In the genomic region with DNA sequence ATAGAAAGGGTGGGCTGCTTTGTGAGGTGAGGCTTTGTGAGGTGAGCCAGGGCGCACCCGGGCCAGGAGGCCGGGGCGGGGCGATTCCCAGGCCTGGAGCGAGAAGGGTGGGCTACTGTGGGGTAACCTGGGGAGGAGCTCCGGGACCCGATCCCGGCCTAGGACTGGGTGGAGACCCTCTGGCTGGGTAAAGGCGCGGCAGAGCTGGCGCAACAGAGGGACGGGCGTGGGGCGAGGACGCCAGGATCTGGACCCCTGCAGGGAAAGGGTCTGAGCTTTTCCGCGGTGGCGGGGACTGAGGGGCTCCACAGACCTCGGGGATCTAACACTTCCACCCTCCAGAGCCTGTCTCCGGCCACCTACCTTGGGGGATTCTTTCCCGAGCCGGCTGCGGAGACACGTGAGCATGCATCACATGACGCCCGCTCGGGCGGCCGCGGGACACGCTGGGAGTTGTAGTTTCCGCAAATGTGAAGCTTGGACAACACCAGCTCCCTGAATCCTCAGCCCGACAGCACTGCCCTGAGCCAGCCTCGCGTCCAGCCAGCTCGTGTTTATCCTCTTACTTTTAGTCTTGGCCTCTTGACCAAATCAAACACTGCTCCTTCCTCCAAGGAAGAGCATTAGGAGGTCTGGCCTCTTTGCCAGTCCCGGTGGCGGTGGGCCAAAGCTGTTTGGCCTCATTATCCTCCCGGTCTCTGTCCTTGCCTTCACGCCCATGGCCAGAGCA, we compare ENCODE assay signal across 8 cellular contexts. TPM values are rescaled to one million over a fixed set of nuclear protein-coding genes. Genes with fewer than 3 reads are reported as not detected.
A peak's percentile ranks its signal among the peaks of the same experiment; 100 is the strongest.
DNase-seq lines count a peak whose midpoint lies in the region; FAIRE-seq and TF ChIP-seq lines count a peak whose summit lies in the region.

TSS of gene SLC38A7 (minus strand) at position 417 of the 730 bp plus-strand sequence. CDS start 4,644 bp downstream, outside the sequence.

- H3K27me3 ChIP-seq in cardiac muscle cell = no peaks in the 10 kb centered on the region
- no peaks in the 10 kb centered on the region for H3K27me3 ChIP-seq in parathyroid adenoma (ENCODE audit: control insufficient read depth, insufficient read depth, low read length)
- no peaks in the 10 kb centered on the region for H3K27me3 ChIP-seq in tibial artery

- peak; percentile 95 for DNase-seq in GM03348 (ENCODE audit: low spot score)
- DNase-seq in H54 (ENCODE audit: insufficient read length, low spot score) = peak; percentile 93
- peak; percentile 81 for DNase-seq in LoVo (ENCODE audit: low spot score)
- peak; percentile 12 to 46 for DNase-seq in SW 1271 (lab: John Stamatoyannopoulos, UW)
- peak; percentile 48 for DNase-seq in activated naive CD8-positive, alpha-beta T cell treated with anti-CD3 and anti-CD28 coated beads, Interleukin-2, amount 50 U/mL, for 16 hours (ENCODE audit: low read depth, low spot score)
- DNase-seq in cardiac muscle cell (ENCODE audit: low read depth in 1 of 2, low spot score in 1 of 2) = peak; percentile 88
- peak; percentile 89 to 90 for DNase-seq in tibial artery

- peak within 1 kb of the TSS; percentile 77 for H3K27ac ChIP-seq in cardiac muscle cell
- peak within 1 kb of the TSS; percentile 30 for H3K27ac ChIP-seq in parathyroid adenoma
- H3K27ac ChIP-seq in tibial artery = peak within 1 kb of the TSS; percentile 70 to 73

- peak within 1 kb of the TSS; percentile 17 for H3K9ac ChIP-seq in parathyroid adenoma

- intact Hi-C loops in tibial artery (cut with DNase I; ENCODE audit: low total_unique reads) = no loop called here

- H3K4me3 ChIP-seq in cardiac muscle cell (peak within 1 kb of the TSS; percentile 77), parathyroid adenoma (ENCODE audit: low read depth, low read length) (peak within 1 kb of the TSS; percentile 73), tibial artery (peak within 1 kb of the TSS; percentile 69 to 81)

- FAIRE-seq in H54 (lab: Jason Lieb, UNC) = peak; percentile 62

- H3K9me3 ChIP-seq in cardiac muscle cell (ENCODE audit: low read depth) (no peaks in the 10 kb centered on the region), parathyroid adenoma (ENCODE audit: control insufficient read depth, low read length) (no peaks in the 10 kb centered on the region), tibial artery (no peaks in the 10 kb centered on the region)

- TF ChIP-seq CTCF in cardiac muscle cell (IDR thresholded peaks at IDR 0.05; ENCODE audit: low read depth, low read length) (no peak), parathyroid adenoma (IDR thresholded peaks at IDR 0.05) (no peak), tibial artery (IDR thresholded peaks at IDR 0.05) (no peak)

- H3K4me1 ChIP-seq in cardiac muscle cell (ENCODE audit: low read depth) (peaks cover 6% of the 10 kb centered on the region), parathyroid adenoma (peaks cover 9% of the 10 kb centered on the region), tibial artery (peaks cover 0 to 17% (median 8%) of the 10 kb centered on the region in 4 donors)

- peak within 1 kb of the TSS; percentile 100 for H2AFZ ChIP-seq in parathyroid adenoma

- peak within 1 kb of the TSS; percentile 90 for H3K4me2 ChIP-seq in parathyroid adenoma (ENCODE audit: low read length)

- H3K79me2 ChIP-seq in parathyroid adenoma = peaks cover 3% of the 10 kb centered on the region

- no peak for TF ChIP-seq POLR2A in H54 (IDR thresholded peaks at IDR 0.05; ENCODE audit: low read depth, low read length)

- H3K36me3 ChIP-seq in cardiac muscle cell = no peaks in the 10 kb centered on the region
- no peaks in the 10 kb centered on the region for H3K36me3 ChIP-seq in parathyroid adenoma (ENCODE audit: control insufficient read depth, insufficient read depth, low read length)
- peaks cover 0 to 5% (median 0%) of the 10 kb centered on the region in 3 donors for H3K36me3 ChIP-seq in tibial artery

RNA-seq across cellular contexts. Expression of gene SLC38A7, which starts in this region (rescaled TPM):
- 12.2 and 14.5 TPM in 2 replicates for total RNA-seq in cardiac muscle cell
- 11.9 and 22.4 TPM in 2 replicates for polyA plus RNA-seq in cardiac muscle cell

Comparison
In these comparisons a context has a peak if more than half of its experiments do, and no peak if none do; other contexts are left out.
1. Peak in every context shown above with its lines: DNase-seq, H3K4me3 ChIP-seq and H3K27ac ChIP-seq.
2. DNase-seq: peak in every context shown above with its lines; median percentile 95 in GM03348; 93 in H54; 90 in tibial artery; 88 in cardiac muscle cell; 81 in LoVo; 48 in activated naive CD8-positive, alpha-beta T cell treated with anti-CD3 and anti-CD28 coated beads, Interleukin-2, amount 50 U/mL, for 16 hours; 29 in SW 1271.